In genomic region chr17:40536731-40537171, GRCh38 we compare ENCODE assay signal across 11 cellular contexts. TPM values are rescaled to one million over a fixed set of nuclear protein-coding genes. Genes with fewer than 3 reads are reported as not detected.
DNase-seq lines count a peak whose midpoint lies in the region; ATAC-seq and TF ChIP-seq lines count a peak whose summit lies in the region.
"Had no signal": no experiment of that assay in that cellular context is flagged by ENCODE, and none has a peak within 500 bp of the region (broad histone marks: within the 10 kb centered on the region; RNA-seq: fewer than 3 reads in every experiment).

No MANE protein-coding gene starts in this region.

- H3K27me3 ChIP-seq in HCT116 (ENCODE audit: insufficient read depth, low read length): no peaks in the 10 kb centered on the region

- no peaks in the 10 kb centered on the region for H3K9me3 ChIP-seq in HCT116 (ENCODE audit: control insufficient read depth in 1 of 2, insufficient read depth in 1 of 2, low read depth in 1 of 2, low read length in 2 of 2)

- no peaks in the 10 kb centered on the region for H3K27me3 Mint-ChIP-seq in activated naive CD8-positive, alpha-beta T cell treated with anti-CD3 and anti-CD28 coated beads for 36 hours
- no peaks in the 10 kb centered on the region for H3K27me3 Mint-ChIP-seq in stimulated activated naive B cell treated with anti-CD40 and anti-IgM and Interleukin-4, amounts not matched to agents 10 μg/mL and 1 μg/mL and 100 μg/mL, for 72 hours
- peaks cover 19 to 34% (median 26%) of the 10 kb centered on the region in 3 donors for H3K27me3 Mint-ChIP-seq in immature natural killer cell (ENCODE audit: low read depth in 3 of 3)

- no peaks in the 10 kb centered on the region for H3K9me3 Mint-ChIP-seq in activated naive CD8-positive, alpha-beta T cell treated with anti-CD3 and anti-CD28 coated beads for 36 hours
- H3K9me3 Mint-ChIP-seq in stimulated activated naive B cell treated with anti-CD40 and anti-IgM and Interleukin-4, amounts not matched to agents 10 μg/mL and 1 μg/mL and 100 μg/mL, for 72 hours: no peaks in the 10 kb centered on the region
- no peaks in the 10 kb centered on the region for H3K9me3 Mint-ChIP-seq in immature natural killer cell

- H3K4me1 ChIP-seq in HCT116 (ENCODE audit: control insufficient read depth in 1 of 2, insufficient read depth in 2 of 2, low read length in 2 of 2): peaks cover 35 to 57% of the 10 kb centered on the region in 2 experiments

- H3K4me3 ChIP-seq in HCT116 (replicated peaks in 1 of 2; ENCODE audit: low read depth in 1 of 2, low read length in 2 of 2): peak overlapping the region in 1 of 2 experiments; percentile 13; a peak in 1 of 4 replicates

- no peaks in the 10 kb centered on the region for H3K36me3 ChIP-seq in HCT116 (ENCODE audit: control insufficient read depth in 1 of 2, insufficient read depth in 2 of 2, low read length in 2 of 2)

- peak overlapping the region; percentile 52 for H2AFZ ChIP-seq in HCT116 (ENCODE audit: low read depth, low read length, poor library complexity, severe bottlenecking)

- H3K4me3 Mint-ChIP-seq in activated naive CD8-positive, alpha-beta T cell treated with anti-CD3 and anti-CD28 coated beads for 36 hours: no peak overlapping the region
- no peak overlapping the region for H3K4me3 Mint-ChIP-seq in stimulated activated naive B cell treated with anti-CD40 and anti-IgM and Interleukin-4, amounts not matched to agents 10 μg/mL and 1 μg/mL and 100 μg/mL, for 72 hours
- no peak overlapping the region for H3K4me3 Mint-ChIP-seq in immature natural killer cell

- POLR2A ChIA-PET in HCT116 (lab: Charles Lee): interaction anchor here (1.3 to 2.1 kb wide), 3 partner anchors 11 to 171 kb away, joined by 3 to 6 read pairs (median 4); partner anchors contain the start of gene GJD3

- no peaks in the 10 kb centered on the region for H3K79me2 ChIP-seq in HCT116 (ENCODE audit: insufficient read depth, low read length)

- peak overlapping the region; percentile 15 for H3K9ac ChIP-seq in HCT116 (ENCODE audit: low read length)

- TF ChIP-seq CTCF in HCT116 (IDR thresholded peaks at IDR 0.05 in 2 of 3, conservative IDR thresholded peaks at IDR 0.05 in 1 of 3; ENCODE audit: borderline replicate concordance in 1 of 3, insufficient read depth in 1 of 3, low read depth in 2 of 3, low read length in 2 of 3): no peak

- DNase-seq in HCT116 (ENCODE audit: low read depth, low spot score): no peak
- DNase-seq in activated naive CD8-positive, alpha-beta T cell treated with anti-CD3 and anti-CD28 coated beads for 36 hours: no peak
- DNase-seq in islet precursor cell: peak; percentile 54
- no peak for DNase-seq in stimulated activated naive B cell treated with anti-CD40 and anti-IgM and Interleukin-4, amounts not matched to agents 10 μg/mL and 1 μg/mL and 100 μg/mL, for 72 hours
- DNase-seq in immature natural killer cell: no peak
- no peak for DNase-seq in stimulated activated CD4-positive, alpha-beta T cell treated with anti-CD3 and anti-CD28 coated beads, Interleukin-2, amount 100 ng/mL, for 24 hours
- DNase-seq in DMS153 (lab: John Stamatoyannopoulos, UW): no peak
- DNase-seq: activated CD4-positive, alpha-beta T cell treated with anti-CD3 and anti-CD28 coated beads for 48 hours; hypothalamus; stimulated activated CD4-positive, alpha-beta T cell treated with anti-CD3 and anti-CD28 coated beads, Interleukin-4, amount 100 ng/mL, for 4 hours had no signal

- H4K20me1 ChIP-seq in HCT116 (ENCODE audit: insufficient read depth): no peaks in the 10 kb centered on the region

- ATAC-seq in HCT116: peak; percentile 39; the same call in 1 of the 2 replicates
- ATAC-seq in stimulated activated naive B cell treated with anti-CD40 and anti-IgM and Interleukin-4, amounts not matched to agents 10 μg/mL and 1 μg/mL and 100 μg/mL, for 72 hours (replicated peaks): no peak

- TF ChIP-seq POLR2A in HCT116 (IDR thresholded peaks at IDR 0.05; ENCODE audit: borderline replicate concordance, extremely low read depth, insufficient read depth, insufficient read length): no peak

- no peak for TF ChIP-seq RAD21 in HCT116 (IDR thresholded peaks at IDR 0.05; ENCODE audit: low read depth)

- CTCF ChIA-PET in HCT116 (lab: Charles Lee): interaction anchor here (1.0 to 5.2 kb wide), 3 partner anchors 12 to 175 kb away, joined by 3 to 22 read pairs (median 3); no protein-coding TSS in a partner anchor

- H3K27ac Mint-ChIP-seq in activated naive CD8-positive, alpha-beta T cell treated with anti-CD3 and anti-CD28 coated beads for 36 hours: peak overlapping the region; percentile 60
- peak overlapping the region; percentile 86 for H3K27ac Mint-ChIP-seq in stimulated activated naive B cell treated with anti-CD40 and anti-IgM and Interleukin-4, amounts not matched to agents 10 μg/mL and 1 μg/mL and 100 μg/mL, for 72 hours
- H3K27ac Mint-ChIP-seq in immature natural killer cell: peak overlapping the region in 1 of 6 donors; percentile 55

- no TSS peak for BruUV-seq in HCT116 (replicated peaks; lab: Mats Ljungman, UMichigan)

- no peaks in the 10 kb centered on the region for H3K9me2 ChIP-seq in HCT116 (ENCODE audit: insufficient read depth)

- RAD21 ChIA-PET in HCT116 (lab: Charles Lee; ENCODE audit: low non-redundant PET in 1 of 2, low total read pairs in 2 of 2, uncharacterized antibody in 2 of 2, unreplicated experiment in 2 of 2): no interaction called here

- H3K4me1 Mint-ChIP-seq in activated naive CD8-positive, alpha-beta T cell treated with anti-CD3 and anti-CD28 coated beads for 36 hours: peaks cover 87% of the 10 kb centered on the region
- peaks cover 68 to 99% of the 10 kb centered on the region in 2 donors for H3K4me1 Mint-ChIP-seq in stimulated activated naive B cell treated with anti-CD40 and anti-IgM and Interleukin-4, amounts not matched to agents 10 μg/mL and 1 μg/mL and 100 μg/mL, for 72 hours
- peaks cover 62 to 77% of the 10 kb centered on the region in 2 donors for H3K4me1 Mint-ChIP-seq in immature natural killer cell

- H3K4me2 ChIP-seq in HCT116 (ENCODE audit: low read length): peak overlapping the region; percentile 62

- H3K27ac ChIP-seq in HCT116 (ENCODE audit: low read depth, low read length): peak overlapping the region; percentile 54

- H3K36me3 Mint-ChIP-seq in activated naive CD8-positive, alpha-beta T cell treated with anti-CD3 and anti-CD28 coated beads for 36 hours: peaks cover 6% of the 10 kb centered on the region
- H3K36me3 Mint-ChIP-seq in stimulated activated naive B cell treated with anti-CD40 and anti-IgM and Interleukin-4, amounts not matched to agents 10 μg/mL and 1 μg/mL and 100 μg/mL, for 72 hours: peaks cover 0 to 4% of the 10 kb centered on the region in 2 donors
- H3K36me3 Mint-ChIP-seq in immature natural killer cell: no peaks in the 10 kb centered on the region

- intact Hi-C loops in HCT116 (cut with micrococcal nuclease): no loop called here

TF ChIP-seq in HCT116, 20 proteins besides CTCF, POLR2A, EP300 and RAD21:
- TF ChIP-seq, protein P1, sequence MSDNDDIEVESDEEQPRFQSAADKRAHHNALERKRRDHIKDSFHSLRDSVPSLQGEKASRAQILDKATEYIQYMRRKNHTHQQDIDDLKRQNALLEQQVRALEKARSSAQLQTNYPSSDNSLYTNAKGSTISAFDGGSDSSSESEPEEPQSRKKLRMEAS (IDR thresholded peaks at IDR 0.05): no peak
- TF ChIP-seq EZH2phosphoT487 (IDR thresholded peaks at IDR 0.05; ENCODE audit: borderline replicate concordance) (no peak), CEBPB (IDR thresholded peaks at IDR 0.05; ENCODE audit: low read depth) (peak; percentile 37; the same call in 1 of the 2 replicates), ZFX (IDR thresholded peaks at IDR 0.05) (no peak), FOSL1 (IDR thresholded peaks at IDR 0.05; ENCODE audit: low read depth) (no peak), EGR1 (IDR thresholded peaks at IDR 0.05; ENCODE audit: low read depth) (peak; percentile 74), TCF7L2 (IDR thresholded peaks at IDR 0.05; ENCODE audit: borderline replicate concordance, extremely low read depth, insufficient read depth, insufficient read length) (peak; percentile 59), YY1 (IDR thresholded peaks at IDR 0.05; ENCODE audit: extremely low read depth, insufficient replicate concordance, low read depth, low read length) (no peak)

RNA-seq across cellular contexts. Expression of gene CCR7, which starts 28.5 kb away (rescaled TPM):
- total RNA-seq in HCT116 (2021; ENCODE audit: unreplicated experiment): 0.69 TPM
- 0.15 TPM in 1 of 2 replicates, not detected in the other for polyA plus RNA-seq in HCT116 (2012)
- 100 to 1,000 TPM; 260 to 274 TPM for total RNA-seq in activated naive CD8-positive, alpha-beta T cell treated with anti-CD3 and anti-CD28 coated beads for 36 hours
- 10 to 100 TPM; 29.6 to 50.9 (median 43.2) TPM for polyA plus RNA-seq in immature natural killer cell
- total RNA-seq: NCI-H460 had no signal

RNA-seq across cellular contexts. Expression of gene TNS4, which starts 35.3 kb away (rescaled TPM):
- 36.6 TPM for total RNA-seq in HCT116 (2021; ENCODE audit: unreplicated experiment)
- polyA plus RNA-seq in HCT116 (2012): 7.4 and 9.3 TPM in 2 replicates
- total RNA-seq in activated naive CD8-positive, alpha-beta T cell treated with anti-CD3 and anti-CD28 coated beads for 36 hours: 1 to 10 TPM; 7.3 to 7.6 TPM
- polyA plus RNA-seq in immature natural killer cell: under 1 TPM in 1 of 3 donors, not detected in 2; 0.12 TPM

Comparison
In these comparisons a context has a peak if more than half of its experiments do, and no peak if none do; other contexts are left out.
1. RNA of gene CCR7, which starts 28.5 kb away (total RNA-seq): 260 to 274 TPM in activated naive CD8-positive, alpha-beta T cell treated with anti-CD3 and anti-CD28 coated beads for 36 hours; 0.69 TPM in HCT116 (single experiment); every median in the first group is over 100 times any median in the second.